ENCODE assay signal across 1 cellular context in the genomic region with DNA sequence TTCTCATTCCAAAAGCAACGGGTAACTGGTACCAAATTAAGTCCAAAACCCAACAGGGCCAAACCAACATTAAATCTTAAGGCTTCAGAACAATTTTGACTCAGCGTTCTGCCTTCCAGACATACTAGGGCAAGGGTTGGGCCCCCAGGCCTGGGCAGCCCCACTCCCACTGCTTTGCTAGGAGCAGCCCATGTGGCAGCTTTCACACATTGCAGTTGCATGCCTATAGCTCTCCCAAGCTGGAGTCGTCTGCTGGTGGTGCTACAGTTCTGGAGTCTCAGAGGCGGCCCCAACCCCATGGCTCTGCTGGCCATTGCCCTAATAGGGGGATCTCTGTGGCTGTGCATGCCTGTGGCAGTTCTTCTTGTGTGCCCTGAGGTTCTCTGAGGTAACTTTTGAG.
TF ChIP-seq lines count a peak whose summit lies in the region.

No MANE protein-coding gene starts in this region.

TF ChIP-seq in A549, 52 proteins besides CTCF, POLR2A, EP300 and RAD21:
- TF ChIP-seq E2F6 (IDR thresholded peaks at IDR 0.05; ENCODE audit: borderline replicate concordance, low read depth) (no peak), PHF8 (IDR thresholded peaks at IDR 0.05; ENCODE audit: borderline replicate concordance, low read depth) (no peak), ZC3H11A (IDR thresholded peaks at IDR 0.05) (no peak), NFE2L2 (conservative IDR thresholded peaks at IDR 0.05; ENCODE audit: low read length) (no peak), CBX2 (IDR thresholded peaks at IDR 0.05; ENCODE audit: borderline replicate concordance, low read depth) (no peak), MYC (IDR thresholded peaks at IDR 0.05; ENCODE audit: borderline replicate concordance, low read length) (no peak), CHD2 (IDR thresholded peaks at IDR 0.05; ENCODE audit: low read length, partially characterized antibody) (no peak), REST (IDR thresholded peaks at IDR 0.05) (no peak)
- TF ChIP-seq, protein P1, sequence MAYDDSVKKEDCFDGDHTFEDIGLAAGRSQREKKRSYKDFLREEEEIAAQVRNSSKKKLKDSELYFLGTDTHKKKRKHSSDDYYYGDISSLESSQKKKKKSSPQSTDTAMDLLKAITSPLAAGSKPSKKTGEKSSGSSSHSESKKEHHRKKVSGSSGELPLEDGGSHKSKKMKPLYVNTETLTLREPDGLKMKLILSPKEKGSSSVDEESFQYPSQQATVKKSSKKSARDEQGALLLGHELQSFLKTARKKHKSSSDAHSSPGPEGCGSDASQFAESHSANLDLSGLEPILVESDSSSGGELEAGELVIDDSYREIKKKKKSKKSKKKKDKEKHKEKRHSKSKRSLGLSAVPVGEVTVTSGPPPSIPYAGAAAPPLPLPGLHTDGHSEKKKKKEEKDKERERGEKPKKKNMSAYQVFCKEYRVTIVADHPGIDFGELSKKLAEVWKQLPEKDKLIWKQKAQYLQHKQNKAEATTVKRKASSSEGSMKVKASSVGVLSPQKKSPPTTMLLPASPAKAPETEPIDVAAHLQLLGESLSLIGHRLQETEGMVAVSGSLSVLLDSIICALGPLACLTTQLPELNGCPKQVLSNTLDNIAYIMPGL (CRISPR knock-in tag; IDR thresholded peaks at IDR 0.05; ENCODE audit: borderline replicate concordance): no peak
